ENCODE assay signal across 2 cellular contexts in the genomic region with DNA sequence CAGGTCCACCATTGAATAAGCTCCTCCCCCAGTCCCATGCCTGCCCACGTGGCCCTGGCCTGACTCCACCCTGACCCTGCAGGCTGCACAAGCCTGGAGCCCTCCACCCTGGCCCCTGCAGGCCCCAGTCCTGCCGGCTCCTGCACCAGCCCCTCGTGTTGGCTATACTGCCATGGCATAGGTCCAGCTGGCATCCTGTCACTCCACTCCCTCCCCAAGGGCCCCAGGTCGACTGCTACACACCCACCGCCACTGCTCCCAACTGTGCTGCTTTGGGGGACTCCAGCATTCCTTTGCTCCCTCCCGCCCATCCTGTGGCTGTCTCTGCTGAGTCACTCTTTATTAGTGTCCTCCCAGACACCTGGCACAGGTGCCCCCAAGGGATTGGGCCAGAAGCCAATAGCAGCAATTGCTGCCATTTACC.
TF ChIP-seq lines count a peak whose summit lies in the region.

No MANE protein-coding gene starts in this region.

TF ChIP-seq in A549, 52 proteins besides CTCF, POLR2A, EP300 and RAD21:
- TF ChIP-seq, protein P1, sequence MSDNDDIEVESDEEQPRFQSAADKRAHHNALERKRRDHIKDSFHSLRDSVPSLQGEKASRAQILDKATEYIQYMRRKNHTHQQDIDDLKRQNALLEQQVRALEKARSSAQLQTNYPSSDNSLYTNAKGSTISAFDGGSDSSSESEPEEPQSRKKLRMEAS (IDR thresholded peaks at IDR 0.05): no peak
- TF ChIP-seq RFX5 (IDR thresholded peaks at IDR 0.05) (no peak), TFCP2L1 (CRISPR knock-in tag; IDR thresholded peaks at IDR 0.05) (no peak)
- TF ChIP-seq, protein P2, sequence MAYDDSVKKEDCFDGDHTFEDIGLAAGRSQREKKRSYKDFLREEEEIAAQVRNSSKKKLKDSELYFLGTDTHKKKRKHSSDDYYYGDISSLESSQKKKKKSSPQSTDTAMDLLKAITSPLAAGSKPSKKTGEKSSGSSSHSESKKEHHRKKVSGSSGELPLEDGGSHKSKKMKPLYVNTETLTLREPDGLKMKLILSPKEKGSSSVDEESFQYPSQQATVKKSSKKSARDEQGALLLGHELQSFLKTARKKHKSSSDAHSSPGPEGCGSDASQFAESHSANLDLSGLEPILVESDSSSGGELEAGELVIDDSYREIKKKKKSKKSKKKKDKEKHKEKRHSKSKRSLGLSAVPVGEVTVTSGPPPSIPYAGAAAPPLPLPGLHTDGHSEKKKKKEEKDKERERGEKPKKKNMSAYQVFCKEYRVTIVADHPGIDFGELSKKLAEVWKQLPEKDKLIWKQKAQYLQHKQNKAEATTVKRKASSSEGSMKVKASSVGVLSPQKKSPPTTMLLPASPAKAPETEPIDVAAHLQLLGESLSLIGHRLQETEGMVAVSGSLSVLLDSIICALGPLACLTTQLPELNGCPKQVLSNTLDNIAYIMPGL (CRISPR knock-in tag; IDR thresholded peaks at IDR 0.05; ENCODE audit: borderline replicate concordance): no peak

TF ChIP-seq in IMR-90, 13 proteins besides CTCF, POLR2A, EP300 and RAD21:
- TF ChIP-seq, protein P3, sequence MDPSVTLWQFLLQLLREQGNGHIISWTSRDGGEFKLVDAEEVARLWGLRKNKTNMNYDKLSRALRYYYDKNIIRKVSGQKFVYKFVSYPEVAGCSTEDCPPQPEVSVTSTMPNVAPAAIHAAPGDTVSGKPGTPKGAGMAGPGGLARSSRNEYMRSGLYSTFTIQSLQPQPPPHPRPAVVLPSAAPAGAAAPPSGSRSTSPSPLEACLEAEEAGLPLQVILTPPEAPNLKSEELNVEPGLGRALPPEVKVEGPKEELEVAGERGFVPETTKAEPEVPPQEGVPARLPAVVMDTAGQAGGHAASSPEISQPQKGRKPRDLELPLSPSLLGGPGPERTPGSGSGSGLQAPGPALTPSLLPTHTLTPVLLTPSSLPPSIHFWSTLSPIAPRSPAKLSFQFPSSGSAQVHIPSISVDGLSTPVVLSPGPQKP (IDR thresholded peaks at IDR 0.05; ENCODE audit: borderline replicate concordance, low read depth, low read length): no peak
- TF ChIP-seq SMC3 (IDR thresholded peaks at IDR 0.05; ENCODE audit: low read depth, low read length) (no peak), BHLHE40 (IDR thresholded peaks at IDR 0.05; ENCODE audit: low read depth, low read length) (no peak), MAZ (IDR thresholded peaks at IDR 0.05; ENCODE audit: borderline replicate concordance, low read depth, low read length) (no peak), FOS (IDR thresholded peaks at IDR 0.05; ENCODE audit: low read depth, low read length) (no peak), RFX5 (IDR thresholded peaks at IDR 0.05; ENCODE audit: low read depth, low read length) (no peak)
TF ChIP-seq in IMR-90: peak in this region for 0.
